ENCODE assay signal across 10 cellular contexts in the genomic region with DNA sequence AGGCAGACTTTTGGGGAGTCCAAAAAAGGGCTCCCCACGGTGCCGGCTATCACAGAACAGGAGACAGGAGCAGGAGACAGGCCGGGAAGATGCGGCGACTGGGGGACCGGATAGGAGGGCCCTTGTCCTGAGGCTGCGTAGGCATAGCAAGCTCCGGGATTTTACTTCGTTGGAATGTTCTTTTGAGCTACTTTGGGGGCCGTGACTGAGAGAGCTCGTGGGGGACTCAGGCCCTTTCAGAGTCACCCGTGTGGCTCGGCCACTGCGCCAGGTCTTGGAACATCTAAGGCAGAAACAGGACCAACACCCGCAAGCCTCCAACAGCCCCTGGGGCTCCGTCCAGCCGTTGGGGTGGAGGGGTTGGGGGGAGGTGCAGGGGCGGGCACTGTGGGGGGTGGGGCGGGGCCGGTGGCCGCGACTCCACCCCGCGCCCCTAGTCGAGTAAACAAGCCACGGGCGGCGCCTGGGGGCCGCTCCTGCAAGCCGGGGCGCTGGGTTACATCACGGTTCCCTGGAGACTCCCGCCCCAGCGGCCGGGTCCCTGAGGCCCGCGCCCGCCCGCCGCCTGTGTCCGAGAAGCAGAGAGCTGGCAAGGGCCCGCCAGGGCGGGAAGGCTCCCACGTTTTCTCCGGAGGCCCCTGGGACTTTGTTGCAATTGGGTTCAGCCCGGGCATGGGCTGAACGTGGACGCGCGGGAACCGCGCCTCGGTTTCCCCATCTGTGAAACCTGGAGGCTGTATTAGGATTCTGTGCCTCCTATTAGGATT. TPM values are rescaled to one million over a fixed set of nuclear protein-coding genes. Genes with fewer than 3 reads are reported as not detected.
DNase-seq lines count a peak whose midpoint lies in the region; ATAC-seq and TF ChIP-seq lines count a peak whose summit lies in the region.
"Had no signal": no experiment of that assay in that cellular context is flagged by ENCODE, and none has a peak within 500 bp of the region (broad histone marks: within the 10 kb centered on the region; RNA-seq: fewer than 3 reads in every experiment).

No MANE protein-coding gene starts in this region.

- H3K4me1 Mint-ChIP-seq in glutamatergic neuron (ENCODE audit: low read depth, unreplicated experiment): peaks cover 4% of the 10 kb centered on the region

- H3K9me3 ChIP-seq in ES-I3 (ENCODE audit: control insufficient read depth, insufficient read depth, low read length): no peaks in the 10 kb centered on the region; the same call in 1 of the 2 replicates
- no peaks in the 10 kb centered on the region for H3K9me3 ChIP-seq in NT2/D1 (ENCODE audit: insufficient read depth, low read length)
- no peaks in the 10 kb centered on the region for H3K9me3 ChIP-seq in ovary

- 14 to 22% (median 21%) methylated on average over 41 to 53 of the region's 53 CpGs for WGBS in ovary, 3 donors

- peaks cover 7% of the 10 kb centered on the region for H3K27me3 Mint-ChIP-seq in glutamatergic neuron (ENCODE audit: unreplicated experiment)

- H3K4me1 ChIP-seq in ES-I3 (ENCODE audit: insufficient read depth, low read length) (peaks cover 27% of the 10 kb centered on the region), NT2/D1 (ENCODE audit: insufficient read depth, insufficient read length) (peaks cover 16% of the 10 kb centered on the region), ovary (ENCODE audit: insufficient read depth) (peaks cover 32% of the 10 kb centered on the region)

- no peaks in the 10 kb centered on the region for H3K36me3 ChIP-seq in ES-I3 (ENCODE audit: insufficient read depth, low read length)
- H3K36me3 ChIP-seq in NT2/D1 (ENCODE audit: insufficient read depth, insufficient read length, low read length): no peaks in the 10 kb centered on the region
- no peaks in the 10 kb centered on the region for H3K36me3 ChIP-seq in ovary

- H3K27me3 ChIP-seq in NT2/D1 (ENCODE audit: insufficient read depth, insufficient read length) (peaks cover 32% of the 10 kb centered on the region), ovary (no peaks in the 10 kb centered on the region)

- TF ChIP-seq CTCF in glutamatergic neuron (IDR thresholded peaks at IDR 0.05; ENCODE audit: partially characterized antibody, unreplicated experiment) (no peak), ovary (IDR thresholded peaks at IDR 0.05) (no peak)

- peak overlapping the region; percentile 47 to 62 for H3K27ac ChIP-seq in ovary
- H3K27ac ChIP-seq: KMS-11 had no signal

- H3K27ac Mint-ChIP-seq in glutamatergic neuron (ENCODE audit: unreplicated experiment): no peak overlapping the region

- H3K9me3 Mint-ChIP-seq in glutamatergic neuron (ENCODE audit: unreplicated experiment): peaks cover 1% of the 10 kb centered on the region

- DNase-seq in NT2/D1 (ENCODE audit: low read depth, low spot score): no peak
- DNase-seq in glutamatergic neuron: no peak
- DNase-seq in ovary: peak; percentile 53 to 76 (median 60)
- DNase-seq in SIG-M5 treated with dmso at 0.1 percent for 504 hours (lab: John Stamatoyannopoulos, UW; ENCODE audit: unreplicated experiment): no peak
- no peak for DNase-seq in DMS114 treated with DMSO at 0.1 percent for 48 hours (lab: John Stamatoyannopoulos, UW; ENCODE audit: unreplicated experiment)
- DNase-seq: activated naive CD4-positive, alpha-beta T cell treated with Interleukin-2 at 50 U/mL for 16 hours had no signal

- H3K9ac ChIP-seq in ES-I3 (ENCODE audit: low read depth, low read length): peak overlapping the region; percentile 48
- H3K9ac ChIP-seq in NT2/D1 (ENCODE audit: insufficient read length, low read depth): peak overlapping the region; percentile 80
- H3K9ac ChIP-seq: KMS-11 had no signal

- intact Hi-C loops in ovary (cut with DNase I): no loop called here

- no peak for TF ChIP-seq POLR2A in ovary (IDR thresholded peaks at IDR 0.05)

- H3K4me3 Mint-ChIP-seq in glutamatergic neuron (ENCODE audit: unreplicated experiment): peak overlapping the region; percentile 55

- ATAC-seq in HG02798 (IDR thresholded peaks at IDR 0.05; ENCODE audit: poor library complexity, unreplicated experiment): no peak
- no peak for ATAC-seq in GM18498 (IDR thresholded peaks at IDR 0.05; ENCODE audit: unreplicated experiment)

- H3K4me3 ChIP-seq in NT2/D1 (ENCODE audit: insufficient read length, low read depth): peak overlapping the region; percentile 39
- H3K4me3 ChIP-seq in ovary: peak overlapping the region; percentile 35

- H3K36me3 Mint-ChIP-seq in glutamatergic neuron (ENCODE audit: unreplicated experiment): no peaks in the 10 kb centered on the region

- TF ChIP-seq EP300 in ovary (IDR thresholded peaks at IDR 0.05): no peak

RNA-seq across cellular contexts. Expression of a gene that starts 23.3 kb away (rescaled TPM):
- total RNA-seq in glutamatergic neuron (ENCODE audit: unreplicated experiment): 9.0 TPM
- total RNA-seq in ovary: 10 to 100 TPM; 16.8 to 66.1 (median 46.4) TPM
- polyA plus RNA-seq in ovary: 10 to 100 TPM in 1 of 2 donors, 1 to 10 TPM in 1; 4.8 to 19.5 TPM

Comparison
In these comparisons a context has a peak if more than half of its experiments do, and no peak if none do; other contexts are left out.
1. DNase-seq: peak in ovary (5 of 5); none in NT2/D1 (single experiment), glutamatergic neuron (single experiment), SIG-M5 treated with dmso at 0.1 percent for 504 hours (single experiment) and DMS114 treated with DMSO at 0.1 percent for 48 hours (single experiment).